10 cellular contexts compared by ENCODE assay signal in the genomic region with DNA sequence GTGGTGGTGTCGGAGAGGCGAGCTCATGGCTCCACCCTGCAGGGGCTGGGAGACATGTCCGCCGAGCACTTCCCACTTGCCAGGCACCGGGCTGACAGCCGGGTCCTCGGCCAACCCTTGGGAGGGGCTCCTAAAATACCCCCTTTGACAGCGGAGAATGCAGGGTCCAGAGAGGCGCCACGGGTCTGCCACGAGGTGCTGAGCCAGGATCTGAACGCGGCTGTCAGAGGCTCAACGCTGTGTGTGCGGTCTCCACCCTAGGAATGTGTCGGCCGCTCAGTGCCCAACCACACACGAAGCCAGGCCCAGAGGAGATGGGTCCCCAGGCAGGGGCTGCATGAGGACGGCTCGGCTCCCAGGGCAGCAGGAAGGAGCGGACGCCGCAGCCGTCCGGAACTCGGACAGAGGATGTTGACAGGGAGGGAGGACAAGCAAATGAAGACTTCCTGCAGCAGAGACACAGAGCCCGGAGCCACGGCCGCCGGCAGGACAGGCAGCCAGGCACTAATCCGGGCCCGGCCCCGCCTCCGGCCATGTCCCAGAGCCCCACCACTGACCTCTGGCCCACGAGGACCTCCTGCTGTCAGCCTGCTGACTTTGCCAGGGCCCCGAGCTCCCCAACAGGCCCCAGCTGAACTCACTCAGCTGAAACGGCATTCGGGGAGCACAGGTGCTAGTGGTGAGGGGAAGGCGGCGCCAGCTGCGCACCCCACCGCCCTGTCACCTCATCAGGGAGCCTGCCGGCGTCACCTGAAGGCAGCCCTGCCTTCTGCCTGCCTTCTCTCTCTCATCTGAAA. TPM values are rescaled to one million over a fixed set of nuclear protein-coding genes. Genes with fewer than 3 reads are reported as not detected.
A peak's percentile ranks its signal among the peaks of the same experiment; 100 is the strongest.
DNase-seq lines count a peak whose midpoint lies in the region; ATAC-seq, FAIRE-seq and TF ChIP-seq lines count a peak whose summit lies in the region.
"Had no signal": no experiment of that assay in that cellular context is flagged by ENCODE, and none has a peak within 500 bp of the region (broad histone marks: within the 10 kb centered on the region; RNA-seq: fewer than 3 reads in every experiment).

No MANE protein-coding gene starts in this region.

- H3K27me3 ChIP-seq in endothelial cell of umbilical vein (ENCODE audit: control insufficient read depth in 2 of 2, insufficient read depth in 2 of 2, low read length in 2 of 2) = no peaks in the 10 kb centered on the region
- H3K27me3 ChIP-seq in effector memory CD4-positive, alpha-beta T cell (replicated peaks; ENCODE audit: control insufficient read depth, insufficient read depth, low read length, poor library complexity, severe bottlenecking) = no peaks in the 10 kb centered on the region

- H3K27me3 Mint-ChIP-seq in natural killer cell (ENCODE audit: low read depth in 2 of 2) = no peaks in the 10 kb centered on the region
- H3K27me3 Mint-ChIP-seq in activated T-cell treated with anti-CD3 and anti-CD28 coated beads, Interleukin-2, amount 50 U/mL, for 4 hours (ENCODE audit: low read depth) = no peaks in the 10 kb centered on the region

- TF ChIP-seq POLR2A in endothelial cell of umbilical vein (IDR thresholded peaks at IDR 0.05; ENCODE audit: low read depth, low read length) = no peak

- H3K9me3 ChIP-seq in endothelial cell of umbilical vein (replicated peaks; ENCODE audit: control insufficient read depth, insufficient read depth, low read length) = no peaks in the 10 kb centered on the region
- no peaks in the 10 kb centered on the region for H3K9me3 ChIP-seq in effector memory CD4-positive, alpha-beta T cell (ENCODE audit: control insufficient read depth, low read length)

- dilution Hi-C loops in endothelial cell of umbilical vein (cut with MboI; ENCODE audit: extremely low pct_ligation_motif_present, low sequenced_read_pairs) = no loop called here

- peak overlapping the region; percentile 53 for H3K4me3 Mint-ChIP-seq in natural killer cell
- H3K4me3 Mint-ChIP-seq in activated T-cell treated with anti-CD3 and anti-CD28 coated beads, Interleukin-2, amount 50 U/mL, for 4 hours = no peak overlapping the region

- H3K9me3 Mint-ChIP-seq in natural killer cell = no peaks in the 10 kb centered on the region
- H3K9me3 Mint-ChIP-seq in activated T-cell treated with anti-CD3 and anti-CD28 coated beads, Interleukin-2, amount 50 U/mL, for 4 hours = no peaks in the 10 kb centered on the region

- no peak overlapping the region for H3K27ac Mint-ChIP-seq in natural killer cell

- CTCF ChIA-PET in endothelial cell of umbilical vein (lab: Charles Lee) = interaction anchor here (1.0 to 1.5 kb wide), 4 partner anchors 15 to 197 kb away, joined by 3 to 6 read pairs (median 4); no protein-coding TSS in a partner anchor

- H4K20me1 ChIP-seq in endothelial cell of umbilical vein (replicated peaks; ENCODE audit: control insufficient read depth, extremely low read depth, insufficient read depth, low read length) = no peaks in the 10 kb centered on the region

- H3K4me2 ChIP-seq in endothelial cell of umbilical vein (ENCODE audit: insufficient read depth, low read length) = peak overlapping the region; percentile 49

- H2AFZ ChIP-seq in endothelial cell of umbilical vein (ENCODE audit: low read depth, low read length) = peak overlapping the region; percentile 11

- no peak overlapping the region for H3K9ac ChIP-seq in endothelial cell of umbilical vein (replicated peaks; ENCODE audit: extremely low read depth, insufficient read depth, low read length)

- H3K9me1 ChIP-seq in endothelial cell of umbilical vein (replicated peaks; ENCODE audit: control insufficient read depth, extremely low read depth, insufficient read depth, low read length) = no peaks in the 10 kb centered on the region

- H3K4me1 ChIP-seq in endothelial cell of umbilical vein (ENCODE audit: control insufficient read depth, extremely low read depth, insufficient read depth, low read length) = peaks cover 16% of the 10 kb centered on the region
- no peaks in the 10 kb centered on the region for H3K4me1 ChIP-seq in effector memory CD4-positive, alpha-beta T cell (ENCODE audit: control insufficient read depth, insufficient read depth, low read length, poor library complexity, severe bottlenecking)

- no peak for TF ChIP-seq CTCF in endothelial cell of umbilical vein (IDR thresholded peaks at IDR 0.05; ENCODE audit: extremely low read depth in 1 of 2, insufficient read depth in 1 of 2, low read depth in 1 of 2, low read length in 2 of 2)
- no peak for TF ChIP-seq CTCF in natural killer cell (IDR thresholded peaks at IDR 0.05)

- no peaks in the 10 kb centered on the region for H3K36me3 Mint-ChIP-seq in natural killer cell
- H3K36me3 Mint-ChIP-seq in activated T-cell treated with anti-CD3 and anti-CD28 coated beads, Interleukin-2, amount 50 U/mL, for 4 hours (ENCODE audit: insufficient read depth) = no peaks in the 10 kb centered on the region

- POLR2A ChIA-PET in endothelial cell of umbilical vein (lab: Charles Lee) = no interaction called here

- H3K36me3 ChIP-seq in endothelial cell of umbilical vein (ENCODE audit: control insufficient read depth in 2 of 2, extremely low read depth in 1 of 2, insufficient read depth in 2 of 2, low read length in 2 of 2) = no peaks in the 10 kb centered on the region
- no peaks in the 10 kb centered on the region for H3K36me3 ChIP-seq in effector memory CD4-positive, alpha-beta T cell (ENCODE audit: control insufficient read depth, insufficient read depth, low read length)

- H3K27ac ChIP-seq in endothelial cell of umbilical vein (ENCODE audit: insufficient read depth, low read depth, low read length) = peak overlapping the region; percentile 52
- H3K27ac ChIP-seq in effector memory CD4-positive, alpha-beta T cell (ENCODE audit: insufficient read depth, low read length, poor library complexity, severe bottlenecking) = no peak overlapping the region

- intact Hi-C loops in endothelial cell of umbilical vein (cut with micrococcal nuclease) = no loop called here
- intact Hi-C loops in natural killer cell (cut with micrococcal nuclease) = no loop called here

- no peak overlapping the region for H3K4me3 ChIP-seq in endothelial cell of umbilical vein (replicated peaks in 1 of 3; ENCODE audit: insufficient read depth in 1 of 3, low read depth in 1 of 3, low read length in 3 of 3)
- no peak overlapping the region for H3K4me3 ChIP-seq in effector memory CD4-positive, alpha-beta T cell (ENCODE audit: insufficient read depth, low read depth, low read length, poor library complexity, severe bottlenecking)

- no peaks in the 10 kb centered on the region for H3K4me1 Mint-ChIP-seq in natural killer cell
- no peaks in the 10 kb centered on the region for H3K4me1 Mint-ChIP-seq in activated T-cell treated with anti-CD3 and anti-CD28 coated beads, Interleukin-2, amount 50 U/mL, for 4 hours (ENCODE audit: low read depth)

- peak; percentile 60 for ATAC-seq in HG03095 (IDR thresholded peaks at IDR 0.05; ENCODE audit: unreplicated experiment)
- ATAC-seq in natural killer cell = no peak
- no peak for ATAC-seq in activated T-cell treated with anti-CD3 and anti-CD28 coated beads, Interleukin-2, amount 50 U/mL, for 4 hours

- H3K79me2 ChIP-seq in endothelial cell of umbilical vein (ENCODE audit: control insufficient read depth, insufficient read depth, low read length) = peaks cover 94% of the 10 kb centered on the region

- peak; percentile 84 for FAIRE-seq in endothelial cell of umbilical vein (lab: Jason Lieb, UNC)

- BruUV-seq in endothelial cell of umbilical vein (replicated peaks; lab: Mats Ljungman, UMichigan) = no TSS peak

- peak; percentile 60 for DNase-seq in EH (ENCODE audit: low read depth)
- peak; percentile 36 for DNase-seq in endothelial cell of umbilical vein (ENCODE audit: low read depth, low spot score)
- no peak for DNase-seq in natural killer cell
- DNase-seq in effector memory CD4-positive, alpha-beta T cell = no peak
- no peak for DNase-seq in NCI-H187 (lab: John Stamatoyannopoulos, UW)
- no peak for DNase-seq in activated T-cell treated with anti-CD3 and anti-CD28 coated beads, Interleukin-2, amount 50 U/mL, for 4 hours
- DNase-seq in RKO (ENCODE audit: low spot score) = no peak
- DNase-seq: DMS 273 treated with DMSO at 0.1 percent for 48 hours, SIG-M5 had no signal

TF ChIP-seq in endothelial cell of umbilical vein, 7 proteins besides CTCF, POLR2A, EP300 and RAD21:
- no peak for TF ChIP-seq FOS (IDR thresholded peaks at IDR 0.05; ENCODE audit: borderline replicate concordance, insufficient read depth, low read length)
- TF ChIP-seq, protein P1, sequence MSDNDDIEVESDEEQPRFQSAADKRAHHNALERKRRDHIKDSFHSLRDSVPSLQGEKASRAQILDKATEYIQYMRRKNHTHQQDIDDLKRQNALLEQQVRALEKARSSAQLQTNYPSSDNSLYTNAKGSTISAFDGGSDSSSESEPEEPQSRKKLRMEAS (IDR thresholded peaks at IDR 0.05; ENCODE audit: insufficient read depth, insufficient read length) = no peak

RNA-seq across cellular contexts. Expression of gene VAV2, which starts 12.8 kb away (rescaled TPM):
- total RNA-seq in endothelial cell of umbilical vein = 29.9 and 30.6 TPM in 2 replicates
- polyA plus RNA-seq in endothelial cell of umbilical vein = 8.6 and 10.6 TPM in 2 replicates
- 14.4 and 14.8 TPM in 2 replicates for polyA plus RNA-seq in endothelial cell of umbilical vein (2011; cell fraction: cytosol; rRNA removed)
- 32.0 and 32.3 TPM in 2 replicates for polyA plus RNA-seq in endothelial cell of umbilical vein (2011; cell fraction: nucleus; rRNA removed)
- 18.8 and 23.8 TPM in 2 replicates for polyA plus RNA-seq in endothelial cell of umbilical vein (2012)
- polyA minus RNA-seq in endothelial cell of umbilical vein = 22.5 and 22.6 TPM in 2 replicates
- 24.8 TPM for polyA minus RNA-seq in endothelial cell of umbilical vein (2011; cell fraction: cytosol; rRNA and poly(A)+ RNA removed)
- 18.1 TPM in 2 replicates for polyA minus RNA-seq in endothelial cell of umbilical vein (2011; cell fraction: nucleus; rRNA and poly(A)+ RNA removed)
- 1 to 10 TPM; 3.9 to 5.1 (median 4.8) TPM for total RNA-seq in natural killer cell
- total RNA-seq in activated T-cell treated with anti-CD3 and anti-CD28 coated beads, Interleukin-2, amount 50 U/mL, for 4 hours = 1 to 10 TPM; 2.7 to 3.7 (median 3.2) TPM

RNA-seq across cellular contexts. Expression of gene BRD3OS, which starts 46.0 kb away (rescaled TPM):
- total RNA-seq in endothelial cell of umbilical vein (15.4 and 18.2 TPM in 2 replicates), natural killer cell (1 to 10 TPM; 5.5 to 6.8 (median 6.5) TPM)
- polyA plus RNA-seq in endothelial cell of umbilical vein = 10.6 and 11.9 TPM in 2 replicates
- polyA plus RNA-seq in endothelial cell of umbilical vein (2011; cell fraction: cytosol; rRNA removed) = 11.8 and 13.1 TPM in 2 replicates
- 7.0 and 8.3 TPM in 2 replicates for polyA plus RNA-seq in endothelial cell of umbilical vein (2011; cell fraction: nucleus; rRNA removed)
- polyA plus RNA-seq in endothelial cell of umbilical vein (2012) = 13.4 and 13.5 TPM in 2 replicates
- polyA minus RNA-seq in endothelial cell of umbilical vein = 6.8 and 10.0 TPM in 2 replicates
- 8.9 TPM for polyA minus RNA-seq in endothelial cell of umbilical vein (2011; cell fraction: cytosol; rRNA and poly(A)+ RNA removed)
- polyA minus RNA-seq in endothelial cell of umbilical vein (2011; cell fraction: nucleus; rRNA and poly(A)+ RNA removed) = 2.3 and 4.9 TPM in 2 replicates
- 10 to 100 TPM; 11.9 to 15.5 (median 13.9) TPM for total RNA-seq in activated T-cell treated with anti-CD3 and anti-CD28 coated beads, Interleukin-2, amount 50 U/mL, for 4 hours

Comparison
In these comparisons a context has a peak if more than half of its experiments do, and no peak if none do; other contexts are left out.
1. DNase-seq: peak in EH (single experiment) and endothelial cell of umbilical vein (single experiment); none in natural killer cell (single experiment), effector memory CD4-positive, alpha-beta T cell (0 of 3), NCI-H187 (0 of 2), activated T-cell treated with anti-CD3 and anti-CD28 coated beads, Interleukin-2, amount 50 U/mL, for 4 hours (single experiment) and RKO (single experiment).